Comparison of ENCODE assay signal across 11 cellular contexts in genomic region chr12:50598321-50598862, GRCh38.
A peak's percentile ranks its signal among the peaks of the same experiment; 100 is the strongest.
DNase-seq lines count a peak whose midpoint lies in the region; ATAC-seq and TF ChIP-seq lines count a peak whose summit lies in the region.
"Had no signal": no experiment of that assay in that cellular context is flagged by ENCODE, and none has a peak within 500 bp of the region (broad histone marks: within the 10 kb centered on the region; RNA-seq: fewer than 3 reads in every experiment).

No MANE protein-coding gene starts in this region.

- no peaks in the 10 kb centered on the region for H3K36me3 ChIP-seq in GM23338 (ENCODE audit: insufficient read depth)
- H3K36me3 ChIP-seq in mesodermal cell (ENCODE audit: control insufficient read depth, insufficient read depth, low read length), result peaks cover 5% of the 10 kb centered on the region
- H3K36me3 ChIP-seq: ascending aorta had no signal

- no peaks in the 10 kb centered on the region for H4K20me1 ChIP-seq in GM23338 (replicated peaks; ENCODE audit: insufficient read depth)

- no peak overlapping the region for H3K4me3 Mint-ChIP-seq in GM23338

- no peaks in the 10 kb centered on the region for H3K9me3 ChIP-seq in mesodermal cell (ENCODE audit: control insufficient read depth, low read length)
- H3K9me3 ChIP-seq: ascending aorta had no signal

- no peak overlapping the region for H3K27ac Mint-ChIP-seq in GM23338

- H3K9me3 Mint-ChIP-seq in GM23338, result peaks cover 3% of the 10 kb centered on the region; the same call in 2 of the 3 replicates

- peaks cover 36% of the 10 kb centered on the region for H3K4me1 ChIP-seq in GM23338 (ENCODE audit: insufficient read depth)
- H3K4me1 ChIP-seq in mesodermal cell (ENCODE audit: control insufficient read depth, insufficient read depth, low read length, poor library complexity, severe bottlenecking), result peaks cover 19% of the 10 kb centered on the region

- H3K27ac ChIP-seq in GM23338 (ENCODE audit: low read depth) (peak overlapping the region; percentile 82), mesodermal cell (ENCODE audit: low read depth, low read length, severe bottlenecking) (peak overlapping the region; percentile 71), RWPE1 (no peak overlapping the region)

- 81 to 100% methylated on average over 2 of the region's 2 CpGs for WGBS in mesodermal cell (ENCODE audit: insufficient coverage in 2 of 2), 2 experiments

- CTCF ChIA-PET in RWPE1 (lab: Yijun Ruan, JAX), result interaction anchor here (0.6 kb wide), 1 partner anchor 91 kb away, joined by 4 read pairs; no protein-coding TSS in a partner anchor

- peaks cover 6% of the 10 kb centered on the region for H3K36me3 Mint-ChIP-seq in GM23338 (ENCODE audit: low read depth)

- H3K4me2 ChIP-seq in GM23338, result no peak overlapping the region

- H3F3A ChIP-seq in GM23338 (replicated peaks; ENCODE audit: low read depth), result no peaks in the 10 kb centered on the region; the same call in 1 of the 2 replicates

- H2AFZ ChIP-seq in GM23338, result no peak overlapping the region

- peak; percentile 40 for DNase-seq in Ammon's horn (ENCODE audit: low spot score)
- DNase-seq in GM23338 (ENCODE audit: low spot score), result no peak
- DNase-seq in amniotic epithelial cell (ENCODE audit: low read depth), result peak; percentile 53
- no peak for DNase-seq in RWPE1 (ENCODE audit: low spot score)
- no peak for DNase-seq in T-helper 9 cell
- DNase-seq: DND-41, NCI-H187 treated with DMSO at 0.1 percent for 48 hours had no signal

- POLR2A ChIA-PET in RWPE1 (lab: Yijun Ruan, JAX; ENCODE audit: low non-redundant PET), result no interaction called here

- no peaks in the 10 kb centered on the region for H3K9me2 ChIP-seq in GM23338 (ENCODE audit: insufficient read depth)

- ATAC-seq in GM23338, result no peak
- no peak for ATAC-seq in GM18909 (IDR thresholded peaks at IDR 0.05; ENCODE audit: poor library complexity, unreplicated experiment)
- no peak for ATAC-seq in GM18907 (IDR thresholded peaks at IDR 0.05; ENCODE audit: unreplicated experiment)

- no peak for TF ChIP-seq CTCF in GM23338 (conservative IDR thresholded peaks at IDR 0.05; ENCODE audit: low read depth in 2 of 2)
- no peak for TF ChIP-seq CTCF in RWPE1 (conservative IDR thresholded peaks at IDR 0.05; ENCODE audit: low read depth)

- H3K4me3 ChIP-seq in GM23338, result no peak overlapping the region
- no peak overlapping the region for H3K4me3 ChIP-seq in mesodermal cell (ENCODE audit: extremely low read depth, insufficient read depth, low read length, poor library complexity, severe bottlenecking)
- H3K4me3 ChIP-seq: ascending aorta had no signal

- peaks cover 55% of the 10 kb centered on the region for H3K79me2 ChIP-seq in GM23338 (replicated peaks; ENCODE audit: insufficient read depth)

- peaks cover 7% of the 10 kb centered on the region for H3K27me3 Mint-ChIP-seq in GM23338 (ENCODE audit: insufficient read depth, low read depth, poor library complexity)

- H3K27me3 ChIP-seq in GM23338 (ENCODE audit: insufficient read depth), result no peaks in the 10 kb centered on the region
- H3K27me3 ChIP-seq: ascending aorta had no signal

- peaks cover 46% of the 10 kb centered on the region for H3K4me1 Mint-ChIP-seq in GM23338

TF ChIP-seq in GM23338, 12 proteins besides CTCF, POLR2A, EP300 and RAD21 (continues in another document):
- no peak for TF ChIP-seq ETS1 (IDR thresholded peaks at IDR 0.05)
- TF ChIP-seq POLR2AphosphoS5 (IDR thresholded peaks at IDR 0.05; ENCODE audit: low read depth), result no peak
- TF ChIP-seq STAT1 (IDR thresholded peaks at IDR 0.05; ENCODE audit: unreplicated experiment), result no peak
- TF ChIP-seq EZH2phosphoT487 (IDR thresholded peaks at IDR 0.05; ENCODE audit: unreplicated experiment), result no peak
- TF ChIP-seq NANOG (IDR thresholded peaks at IDR 0.05; ENCODE audit: borderline replicate concordance), result no peak
- TF ChIP-seq JUNB (IDR thresholded peaks at IDR 0.05; ENCODE audit: unreplicated experiment), result no peak
- TF ChIP-seq ZNF331 (CRISPR knock-in tag; IDR thresholded peaks at IDR 0.05; ENCODE audit: low read depth), result no peak
- TF ChIP-seq EZH2 (IDR thresholded peaks at IDR 0.05; ENCODE audit: low read depth, unreplicated experiment), result no peak
- no peak for TF ChIP-seq ZNF114 (CRISPR knock-in tag; IDR thresholded peaks at IDR 0.05)
- TF ChIP-seq CREB1 (CRISPR knock-in tag; IDR thresholded peaks at IDR 0.05; ENCODE audit: low read depth), result no peak
- TF ChIP-seq ZNF462 (CRISPR knock-in tag; IDR thresholded peaks at IDR 0.05), result no peak

Comparison
In these comparisons a context has a peak if more than half of its experiments do, and no peak if none do; other contexts are left out.
1. DNase-seq: peak in Ammon's horn (single experiment) and amniotic epithelial cell (single experiment); none in GM23338 (single experiment), RWPE1 (single experiment) and T-helper 9 cell (single experiment).